8 cellular contexts compared by ENCODE assay signal in the genomic region with DNA sequence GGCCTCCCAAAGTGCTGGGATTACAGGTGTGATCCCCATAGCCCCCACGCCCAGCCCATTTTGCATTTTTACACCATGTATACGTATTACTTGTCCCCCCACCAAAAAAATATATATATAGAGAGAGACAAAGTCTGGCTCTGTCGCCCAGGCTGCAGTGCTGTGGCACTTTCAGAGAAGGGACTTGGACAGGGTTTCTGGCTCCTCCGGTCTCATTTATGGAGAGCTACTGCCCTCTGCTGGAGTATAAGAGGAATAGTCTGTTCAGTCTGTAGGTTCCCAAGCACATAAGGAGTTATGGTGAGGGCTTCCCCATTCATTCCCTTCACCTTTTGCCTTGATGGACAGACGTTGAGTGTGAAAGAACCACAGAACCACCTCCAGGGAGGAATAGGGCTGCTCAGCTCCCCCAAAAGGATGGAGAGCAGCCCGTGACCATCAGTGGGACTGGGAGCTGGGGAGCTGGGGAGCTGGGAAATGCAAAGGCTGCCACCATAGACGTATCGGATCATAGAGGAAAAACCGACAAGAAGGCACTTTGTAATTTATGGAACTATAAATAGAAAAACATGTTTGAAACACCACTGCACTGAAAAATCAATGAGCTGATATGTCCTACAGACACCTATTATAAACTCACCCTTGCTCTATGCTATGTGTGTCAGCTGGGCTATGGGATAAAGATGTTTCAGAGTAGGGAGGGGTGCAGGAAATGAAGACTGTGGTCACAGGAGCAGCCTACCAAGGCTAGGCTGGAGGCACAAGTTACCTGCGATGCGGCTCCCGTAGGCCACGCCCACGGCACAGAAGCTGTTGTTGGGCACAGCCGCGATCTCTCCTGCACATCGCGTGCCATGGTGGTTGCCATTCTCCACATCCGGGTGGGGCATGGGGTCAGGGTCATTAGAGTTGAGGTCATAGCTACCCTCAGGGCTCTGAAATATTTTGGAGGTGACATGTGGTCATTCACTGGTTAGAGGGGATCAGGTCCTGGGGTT. TPM values are rescaled to one million over a fixed set of nuclear protein-coding genes. Genes with fewer than 3 reads are reported as not detected.
DNase-seq lines count a peak whose midpoint lies in the region; ATAC-seq and TF ChIP-seq lines count a peak whose summit lies in the region.

No MANE protein-coding gene starts in this region.

- H3K36me3 ChIP-seq in Loucy (ENCODE audit: insufficient read depth, low read length), result peaks cover 31% of the 10 kb centered on the region; the same call in 1 of the 2 replicates
- H3K36me3 ChIP-seq in PC-9 (ENCODE audit: low read depth), result peaks cover 16% of the 10 kb centered on the region

- CTCF ChIA-PET in PC-9 (lab: Charles Lee), result interaction anchor here (0.6 kb wide), 1 partner anchor 148 kb away, joined by 5 read pairs; no protein-coding TSS in a partner anchor

- no peak overlapping the region for H3K4me2 ChIP-seq in Loucy (ENCODE audit: low read depth, low read length, poor library complexity, severe bottlenecking)
- H3K4me2 ChIP-seq in PC-9, result no peak overlapping the region

- H3F3A ChIP-seq in Loucy (ENCODE audit: low read depth), result no peaks in the 10 kb centered on the region
- peaks cover 13% of the 10 kb centered on the region; the same call in 1 of the 2 replicates for H3F3A ChIP-seq in PC-9 (ENCODE audit: insufficient read depth, low read depth)

- intact Hi-C loops in PC-9 (cut with micrococcal nuclease; ENCODE audit: unreplicated experiment) (loop anchor here (1.0 to 2.0 kb wide), 4 partner anchors 120 to 494 kb away; no protein-coding TSS in a partner anchor), Right ventricle myocardium superior (cut with DNase I) (loop anchor here (10.0 kb wide), 1 partner anchor 432 kb away; the partner anchor contains the start of gene APOA5), posterior cingulate gyrus (cut with DNase I) (loop anchor here (5.0 kb wide), 1 partner anchor 434 kb away; the partner anchor contains the start of gene APOA5)

- H3K4me3 ChIP-seq in Loucy (ENCODE audit: low read length, poor library complexity, severe bottlenecking), result no peak overlapping the region
- H3K4me3 ChIP-seq in PC-9, result no peak overlapping the region

- H4K20me1 ChIP-seq in Loucy (ENCODE audit: insufficient read depth, low read length, poor library complexity, severe bottlenecking), result no peaks in the 10 kb centered on the region
- peaks cover 10% of the 10 kb centered on the region; the same call in 1 of the 2 replicates for H4K20me1 ChIP-seq in PC-9 (ENCODE audit: insufficient read depth)

- peak; percentile 61 for ATAC-seq in activated naive CD8-positive, alpha-beta T cell treated with anti-CD3 and anti-CD28 coated beads, Interleukin-2, amount 10 ng/mL, durations not matched to agents 7 days and 5 days (ENCODE audit: low read depth)
- ATAC-seq in Right ventricle myocardium superior (ENCODE audit: poor library complexity) (peak; percentile 76), GM18873 (IDR thresholded peaks at IDR 0.05; ENCODE audit: low FRiP score, unreplicated experiment) (no peak)

- peaks cover 20% of the 10 kb centered on the region for H3K4me1 ChIP-seq in Loucy (ENCODE audit: insufficient read depth, low read length, poor library complexity, severe bottlenecking)
- H3K4me1 ChIP-seq in PC-9 (replicated peaks; ENCODE audit: insufficient read depth), result peaks cover 21% of the 10 kb centered on the region

- POLR2A ChIA-PET in PC-9 (lab: Charles Lee; ENCODE audit: unreplicated experiment), result no interaction called here
- POLR2A ChIA-PET in activated naive CD8-positive, alpha-beta T cell treated with anti-CD3 and anti-CD28 coated beads, Interleukin-2, amount 10 ng/mL, durations not matched to agents 7 days and 5 days (lab: Charles Lee), result interaction anchor here (0.6 to 1.2 kb wide), 3 partner anchors 47 to 1534 kb away, joined by 3 to 6 read pairs (median 3); partner anchors contain the start of gene PAFAH1B2

- DNase-seq in GM19238 (ENCODE audit: insufficient read length, low spot score), result peak; percentile 64
- DNase-seq in PC-9, result peak; percentile 39 to 73
- no peak for DNase-seq in activated naive CD8-positive, alpha-beta T cell treated with anti-CD3 and anti-CD28 coated beads, Interleukin-2, amount 10 ng/mL, durations not matched to agents 7 days and 5 days
- no peak for DNase-seq in Right ventricle myocardium superior
- DNase-seq in posterior cingulate gyrus, result peak in 6 of 10 donors; percentile 31 to 87 (median 43)

- H3K9ac ChIP-seq in Loucy (ENCODE audit: low read depth, low read length, poor library complexity, severe bottlenecking), result no peak overlapping the region

- H3K27me3 ChIP-seq in Loucy (ENCODE audit: insufficient read depth, low read length, poor library complexity, severe bottlenecking), result no peaks in the 10 kb centered on the region
- H3K27me3 ChIP-seq in PC-9 (ENCODE audit: insufficient read depth, low read depth), result no peaks in the 10 kb centered on the region

- peaks cover 29% of the 10 kb centered on the region for H3K79me2 ChIP-seq in Loucy (ENCODE audit: insufficient read depth, low read length)
- peaks cover 24% of the 10 kb centered on the region for H3K79me2 ChIP-seq in PC-9 (ENCODE audit: low read depth)

- peak; percentile 86 for TF ChIP-seq CTCF in C4-2B (conservative IDR thresholded peaks at IDR 0.05)
- peak; percentile 83 for TF ChIP-seq CTCF in Loucy (conservative IDR thresholded peaks at IDR 0.05; ENCODE audit: low read length)
- peak; percentile 93 for TF ChIP-seq CTCF in PC-9 (conservative IDR thresholded peaks at IDR 0.05)

- no TSS peak for BruUV-seq in PC-9 (replicated peaks; lab: Mats Ljungman, UMichigan)

- peak overlapping the region; percentile 25 for H3K27ac Mint-ChIP-seq in activated naive CD8-positive, alpha-beta T cell treated with anti-CD3 and anti-CD28 coated beads, Interleukin-2, amount 10 ng/mL, durations not matched to agents 7 days and 5 days

- H3K9me3 ChIP-seq in Loucy (ENCODE audit: insufficient read depth, low read depth, low read length) (no peaks in the 10 kb centered on the region), PC-9 (ENCODE audit: insufficient read depth, low read depth) (no peaks in the 10 kb centered on the region)

- H3K9me3 Mint-ChIP-seq in activated naive CD8-positive, alpha-beta T cell treated with anti-CD3 and anti-CD28 coated beads, Interleukin-2, amount 10 ng/mL, durations not matched to agents 7 days and 5 days, result no peaks in the 10 kb centered on the region

- no peaks in the 10 kb centered on the region for H3K27me3 Mint-ChIP-seq in activated naive CD8-positive, alpha-beta T cell treated with anti-CD3 and anti-CD28 coated beads, Interleukin-2, amount 10 ng/mL, durations not matched to agents 7 days and 5 days

- no peaks in the 10 kb centered on the region for H3K9me2 ChIP-seq in Loucy (replicated peaks; ENCODE audit: low read depth, low read length)
- H3K9me2 ChIP-seq in PC-9 (ENCODE audit: insufficient read depth), result no peaks in the 10 kb centered on the region

- no peak overlapping the region for H3K4me3 Mint-ChIP-seq in activated naive CD8-positive, alpha-beta T cell treated with anti-CD3 and anti-CD28 coated beads, Interleukin-2, amount 10 ng/mL, durations not matched to agents 7 days and 5 days

- H3K36me3 Mint-ChIP-seq in activated naive CD8-positive, alpha-beta T cell treated with anti-CD3 and anti-CD28 coated beads, Interleukin-2, amount 10 ng/mL, durations not matched to agents 7 days and 5 days, result peaks cover 35% of the 10 kb centered on the region

- H3K27ac ChIP-seq in C4-2B (no peak overlapping the region), PC-9 (no peak overlapping the region)

- peaks cover 32% of the 10 kb centered on the region for H3K4me1 Mint-ChIP-seq in activated naive CD8-positive, alpha-beta T cell treated with anti-CD3 and anti-CD28 coated beads, Interleukin-2, amount 10 ng/mL, durations not matched to agents 7 days and 5 days

- H2AFZ ChIP-seq in Loucy (ENCODE audit: low read length) (no peak overlapping the region), PC-9 (no peak overlapping the region)

RNA-seq across cellular contexts. Expression of gene PCSK7, which starts 5.2 kb away (rescaled TPM):
- total RNA-seq in PC-9 (2021) (41.6 and 50.4 TPM in 2 replicates), Right ventricle myocardium superior (22.3 TPM)
- total RNA-seq in activated naive CD8-positive, alpha-beta T cell treated with anti-CD3 and anti-CD28 coated beads, Interleukin-2, amount 10 ng/mL, durations not matched to agents 7 days and 5 days, result 100 to 1,000 TPM; 191 to 195 TPM

RNA-seq across cellular contexts. Expression of gene RNF214, which starts 5.8 kb away (rescaled TPM):
- total RNA-seq in PC-9 (2021) (27.2 and 28.1 TPM in 2 replicates), Right ventricle myocardium superior (19.8 TPM)
- 10 to 100 TPM; 22.6 to 26.0 TPM for total RNA-seq in activated naive CD8-positive, alpha-beta T cell treated with anti-CD3 and anti-CD28 coated beads, Interleukin-2, amount 10 ng/mL, durations not matched to agents 7 days and 5 days

RNA-seq across cellular contexts. Expression of gene TAGLN, which starts 27.5 kb away (rescaled TPM):
- total RNA-seq in PC-9 (2021) (11.0 and 16.9 TPM in 2 replicates), Right ventricle myocardium superior (91.4 TPM)
- 1 to 10 TPM; 6.2 to 6.4 TPM for total RNA-seq in activated naive CD8-positive, alpha-beta T cell treated with anti-CD3 and anti-CD28 coated beads, Interleukin-2, amount 10 ng/mL, durations not matched to agents 7 days and 5 days

RNA-seq across cellular contexts. Expression of gene SIDT2, which starts 48.1 kb away (rescaled TPM):
- total RNA-seq in PC-9 (2021) (20.1 and 20.3 TPM in 2 replicates), Right ventricle myocardium superior (19.5 TPM)
- total RNA-seq in activated naive CD8-positive, alpha-beta T cell treated with anti-CD3 and anti-CD28 coated beads, Interleukin-2, amount 10 ng/mL, durations not matched to agents 7 days and 5 days, result 10 to 100 TPM; 34.9 to 35.0 TPM

Comparison
In these comparisons a context has a peak if more than half of its experiments do, and no peak if none do; other contexts are left out.
1. DNase-seq: peak in GM19238 (single experiment), PC-9 (2 of 2) and posterior cingulate gyrus (6 of 10); none in activated naive CD8-positive, alpha-beta T cell treated with anti-CD3 and anti-CD28 coated beads, Interleukin-2, amount 10 ng/mL, durations not matched to agents 7 days and 5 days (single experiment) and Right ventricle myocardium superior (single experiment).
2. Peak in every context shown above with its lines, with median percentiles within 50 percentile points of each other: CTCF ChIP-seq.